ENCODE assay signal across 8 cellular contexts in genomic region chr2:217218269-217219140, GRCh38.
DNase-seq lines count a peak whose midpoint lies in the region; ATAC-seq and TF ChIP-seq lines count a peak whose summit lies in the region.

No MANE protein-coding gene starts in this region.

- DNase-seq in mammary epithelial cell = peak; percentile 35
- no peak for DNase-seq in breast epithelium (ENCODE audit: low spot score in 2 of 2)
- DNase-seq in SIG-M5 treated with dmso at 0.1 percent for 504 hours (lab: John Stamatoyannopoulos, UW; ENCODE audit: unreplicated experiment) = peak; percentile 77
- DNase-seq in stimulated activated CD8-positive, alpha-beta memory T cell treated with anti-CD3 and anti-CD28 coated beads, Interleukin-4, amount 100 ng/mL, for 48 hours = peak; percentile 24
- DNase-seq in transverse colon = no peak
- DNase-seq in central memory CD4-positive, alpha-beta T cell = no peak
- no peak for DNase-seq in uterus

- H3K27me3 ChIP-seq in mammary epithelial cell (ENCODE audit: insufficient read depth, low read length) (no peaks in the 10 kb centered on the region), breast epithelium (no peaks in the 10 kb centered on the region), transverse colon (no peaks in the 10 kb centered on the region), uterus (no peaks in the 10 kb centered on the region)

- no peak overlapping the region for H3K9ac ChIP-seq in mammary epithelial cell (ENCODE audit: insufficient read depth, low read length)

- H3K36me3 ChIP-seq in mammary epithelial cell (ENCODE audit: insufficient read depth, low read length) = no peaks in the 10 kb centered on the region
- H3K36me3 ChIP-seq in breast epithelium = no peaks in the 10 kb centered on the region
- H3K36me3 ChIP-seq in transverse colon = no peaks in the 10 kb centered on the region
- no peaks in the 10 kb centered on the region for H3K36me3 ChIP-seq in uterus

- H3K4me3 ChIP-seq in mammary epithelial cell (replicated peaks in 1 of 3; ENCODE audit: insufficient read depth in 1 of 3, low read depth in 2 of 3, low read length in 3 of 3) (no peak overlapping the region), breast epithelium (no peak overlapping the region), transverse colon (no peak overlapping the region), uterus (no peak overlapping the region)

- H3K4me1 ChIP-seq in mammary epithelial cell (ENCODE audit: insufficient read depth, low read length) (peaks cover 10% of the 10 kb centered on the region), breast epithelium (no peaks in the 10 kb centered on the region), transverse colon (peaks cover 0 to 23% (median 0%) of the 10 kb centered on the region in 4 donors), uterus (no peaks in the 10 kb centered on the region)

- BruUV-seq in mammary epithelial cell (replicated peaks; lab: Mats Ljungman, UMichigan) = no TSS peak

- TF ChIP-seq POLR2A in breast epithelium (IDR thresholded peaks at IDR 0.05) (no peak), transverse colon (IDR thresholded peaks at IDR 0.05) (no peak), uterus (IDR thresholded peaks at IDR 0.05) (no peak)

- dilution Hi-C loops in mammary epithelial cell (cut with HindIII; ENCODE audit: low sequenced_read_pairs) = no loop called here

- CTCF ChIA-PET in mammary epithelial cell (lab: Charles Lee; ENCODE audit: low non-redundant PET) = no interaction called here

- H3K79me2 ChIP-seq in mammary epithelial cell (ENCODE audit: insufficient read depth, low read length) = no peaks in the 10 kb centered on the region

- ATAC-seq in HG02981 (IDR thresholded peaks at IDR 0.05; ENCODE audit: unreplicated experiment) = peak; percentile 45

- no peak for TF ChIP-seq EP300 in transverse colon (IDR thresholded peaks at IDR 0.05; ENCODE audit: low read depth)

- intact Hi-C loops in mammary epithelial cell (cut with micrococcal nuclease) = no loop called here
- intact Hi-C loops in breast epithelium (cut with DNase I; ENCODE audit: low total_unique reads) = no loop called here
- intact Hi-C loops in transverse colon (cut with DNase I; ENCODE audit: low total_unique reads) = no loop called here
- intact Hi-C loops in uterus (cut with DNase I; ENCODE audit: low total_unique reads) = no loop called here

- H4K20me1 ChIP-seq in mammary epithelial cell (ENCODE audit: insufficient read depth, low read length) = no peaks in the 10 kb centered on the region

- H3K9me3 ChIP-seq in mammary epithelial cell (replicated peaks; ENCODE audit: insufficient read depth, low read length) = no peaks in the 10 kb centered on the region
- no peaks in the 10 kb centered on the region for H3K9me3 ChIP-seq in breast epithelium
- H3K9me3 ChIP-seq in transverse colon = no peaks in the 10 kb centered on the region
- H3K9me3 ChIP-seq in uterus = no peaks in the 10 kb centered on the region

- in situ Hi-C loops in mammary epithelial cell (cut with MboI; ENCODE audit: low sequenced_read_pairs in 2 of 2) (no loop called here), transverse colon (cut with MboI; ENCODE audit: low pct_ligation_motif_present in 1 of 4, low pct_unique_long_range_greater_than_20kb in 1 of 4, low sequenced_read_pairs in 3 of 4) (no loop called here)

- H3K27ac ChIP-seq in mammary epithelial cell (ENCODE audit: insufficient read depth, low read depth, low read length) (no peak overlapping the region), breast epithelium (no peak overlapping the region), transverse colon (no peak overlapping the region), uterus (no peak overlapping the region)

- 89% methylated on average over 5 of the region's 5 CpGs for WGBS in mammary epithelial cell (ENCODE audit: low coverage, missing lambda C conversion rate)
- WGBS in transverse colon (ENCODE audit: low coverage in 1 of 2), 2 donors = 68 to 69% methylated on average over 5 of the region's 5 CpGs

- TF ChIP-seq CTCF in mammary epithelial cell (conservative IDR thresholded peaks at IDR 0.05 in 1 of 2, IDR thresholded peaks at IDR 0.05 in 1 of 2; ENCODE audit: extremely low read depth in 1 of 2, insufficient read depth in 1 of 2, low read depth in 1 of 2, low read length in 2 of 2) (no peak), breast epithelium (IDR thresholded peaks at IDR 0.05) (no peak), transverse colon (IDR thresholded peaks at IDR 0.05) (no peak), uterus (IDR thresholded peaks at IDR 0.05) (no peak)

- no peak overlapping the region for H2AFZ ChIP-seq in mammary epithelial cell (ENCODE audit: low read depth, low read length)

- no peak overlapping the region for H3K4me2 ChIP-seq in mammary epithelial cell (ENCODE audit: insufficient read depth, low read depth, low read length)

Comparison
In these comparisons a context has a peak if more than half of its experiments do, and no peak if none do; other contexts are left out.
1. DNase-seq: peak in mammary epithelial cell (single experiment), SIG-M5 treated with dmso at 0.1 percent for 504 hours (single experiment) and stimulated activated CD8-positive, alpha-beta memory T cell treated with anti-CD3 and anti-CD28 coated beads, Interleukin-4, amount 100 ng/mL, for 48 hours (single experiment); none in breast epithelium (0 of 2), transverse colon (single experiment), central memory CD4-positive, alpha-beta T cell (single experiment) and uterus (0 of 2).